8 cellular contexts compared by ENCODE assay signal in genomic region chr12:51270067-51270846, GRCh38. TPM values are rescaled to one million over a fixed set of nuclear protein-coding genes. Genes with fewer than 3 reads are reported as not detected.
DNase-seq lines count a peak whose midpoint lies in the region; ATAC-seq and TF ChIP-seq lines count a peak whose summit lies in the region.

Gene SMAGP, minus strand, starts transcription at chr12:51270415. Its CDS starts 1,137 bp downstream, at chr12:51269278.

- no peaks in the 10 kb centered on the region for H3K9me3 Mint-ChIP-seq in osteocyte (ENCODE audit: unreplicated experiment)

- DNase-seq in ACHN = peak; percentile 77
- DNase-seq in OCI-M1 (lab: John Stamatoyannopoulos, UW) = peak; percentile 56
- peak; percentile 22 for DNase-seq in activated gamma-delta T cell treated with anti-CD3 and anti-CD28 coated beads, Interleukin-2, amount 50 U/mL, for 16 hours (ENCODE audit: low read depth)
- DNase-seq in germinal center (ENCODE audit: low spot score) = peak; percentile 71
- DNase-seq in osteocyte (ENCODE audit: extremely low spot score, unreplicated experiment) = peak; percentile 87

- no peak for TF ChIP-seq CTCF in osteocyte (IDR thresholded peaks at IDR 0.05)

- peak within 1 kb of the TSS; percentile 86 for H3K27ac Mint-ChIP-seq in osteocyte (ENCODE audit: unreplicated experiment)

- peak within 1 kb of the TSS; percentile 93 for H3K4me3 Mint-ChIP-seq in osteocyte (ENCODE audit: unreplicated experiment)

- in situ Hi-C loops in ACHN (cut with HindIII; ENCODE audit: low pct_ligation_motif_present, low pct_unique_long_range_greater_than_20kb, low sequenced_read_pairs) = no loop called here

- H3K36me3 Mint-ChIP-seq in osteocyte (ENCODE audit: unreplicated experiment) = no peaks in the 10 kb centered on the region

- peaks cover 14% of the 10 kb centered on the region for H3K4me1 Mint-ChIP-seq in osteocyte (ENCODE audit: unreplicated experiment)

- no peaks in the 10 kb centered on the region for H3K27me3 Mint-ChIP-seq in osteocyte (ENCODE audit: unreplicated experiment)

- ATAC-seq in GM18909 (IDR thresholded peaks at IDR 0.05; ENCODE audit: poor library complexity, unreplicated experiment) (peak; percentile 60), HG03159 (IDR thresholded peaks at IDR 0.05; ENCODE audit: unreplicated experiment) (peak; percentile 65), HG03457 (IDR thresholded peaks at IDR 0.05; ENCODE audit: unreplicated experiment) (no peak)

RNA-seq across cellular contexts. Expression of gene SMAGP, which starts in this region (rescaled TPM):
- total RNA-seq in osteocyte = 4.3 and 7.1 TPM in 2 replicates

Comparison
In these comparisons a context has a peak if more than half of its experiments do, and no peak if none do; other contexts are left out.
1. DNase-seq: peak in every context shown above with its lines; median percentile 87 in osteocyte; 77 in ACHN; 71 in germinal center; 56 in OCI-M1; 22 in activated gamma-delta T cell treated with anti-CD3 and anti-CD28 coated beads, Interleukin-2, amount 50 U/mL, for 16 hours.